ENCODE assay signal across 1 cellular context in the genomic region with DNA sequence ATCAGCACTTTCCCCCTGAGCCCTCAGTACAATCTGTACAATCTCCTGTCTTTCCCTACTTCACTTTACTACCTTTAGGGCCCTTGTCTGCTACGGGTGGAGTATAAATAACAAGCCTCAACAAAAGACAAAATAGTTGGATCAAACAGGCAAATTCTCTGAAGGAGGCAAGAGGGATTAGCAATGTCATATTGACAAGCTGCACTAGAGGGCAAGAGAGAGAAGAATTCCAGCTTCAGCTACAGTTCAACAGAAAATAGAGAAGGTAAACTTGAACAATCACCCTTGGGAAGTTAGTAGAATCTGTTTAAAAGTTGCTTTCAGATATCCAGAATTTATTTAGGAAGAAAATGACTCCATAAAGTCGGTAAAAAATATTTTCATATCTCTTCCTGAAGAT.
TF ChIP-seq lines count a peak whose summit lies in the region.

No MANE protein-coding gene starts in this region.

TF ChIP-seq in H1, 55 proteins besides CTCF, POLR2A, EP300 and RAD21:
- no peak for TF ChIP-seq TAF1 (IDR thresholded peaks at IDR 0.05; ENCODE audit: low read depth, low read length)
- peak; percentile 74 for TF ChIP-seq TEAD4 (IDR thresholded peaks at IDR 0.05; ENCODE audit: low read depth, low read length)
- no peak for TF ChIP-seq KDM4A (IDR thresholded peaks at IDR 0.05; ENCODE audit: low read depth, low read length, severe bottlenecking)
- no peak for TF ChIP-seq RXRA (IDR thresholded peaks at IDR 0.05; ENCODE audit: insufficient read depth, low read depth, low read length)
- no peak for TF ChIP-seq TCF12 (IDR thresholded peaks at IDR 0.05; ENCODE audit: low read depth, low read length)
- TF ChIP-seq SRF (IDR thresholded peaks at IDR 0.05; ENCODE audit: low read depth, low read length), result no peak
TF ChIP-seq in H1: peak in this region for 1.
